ENCODE assay signal across 8 cellular contexts in genomic region chr14:95320076-95320895, GRCh38. TPM values are rescaled to one million over a fixed set of nuclear protein-coding genes. Genes with fewer than 3 reads are reported as not detected.
DNase-seq lines count a peak whose midpoint lies in the region; ATAC-seq and TF ChIP-seq lines count a peak whose summit lies in the region.

No MANE protein-coding gene starts in this region.

- H3K9me3 Mint-ChIP-seq in MCF 10A (ENCODE audit: unreplicated experiment) = no peaks in the 10 kb centered on the region

- peak; percentile 15 for ATAC-seq in HG02588 (IDR thresholded peaks at IDR 0.05; ENCODE audit: unreplicated experiment)

- no peaks in the 10 kb centered on the region for H3K9me3 ChIP-seq in mesodermal cell (ENCODE audit: control insufficient read depth, low read length)

- no peaks in the 10 kb centered on the region for H3K36me3 ChIP-seq in mesodermal cell (ENCODE audit: control insufficient read depth, insufficient read depth, low read length)

- H3K4me3 ChIP-seq in mesodermal cell (ENCODE audit: extremely low read depth, insufficient read depth, low read length, poor library complexity, severe bottlenecking) = peak overlapping the region; percentile 35

- no peaks in the 10 kb centered on the region for H3K27me3 Mint-ChIP-seq in MCF 10A (ENCODE audit: insufficient read depth, unreplicated experiment)

- H3K27ac ChIP-seq in C4-2B = peak overlapping the region; percentile 35
- no peak overlapping the region for H3K27ac ChIP-seq in mesodermal cell (ENCODE audit: low read depth, low read length, severe bottlenecking)

- no TSS peak for BruUV-seq in MCF 10A (replicated peaks; lab: Mats Ljungman, UMichigan)

- H3K27ac Mint-ChIP-seq in MCF 10A (ENCODE audit: low read depth, unreplicated experiment) = peak overlapping the region; percentile 35

- POLR2A ChIA-PET in MCF 10A (lab: Yijun Ruan, JAX) = interaction anchor here (0.5 to 2.3 kb wide), 11 partner anchors 9 to 772 kb away, joined by 3 to 11 read pairs (median 4); partner anchors contain the start of gene DICER1

- TF ChIP-seq CTCF in C4-2B (conservative IDR thresholded peaks at IDR 0.05) = no peak
- no peak for TF ChIP-seq CTCF in MCF 10A (IDR thresholded peaks at IDR 0.05; ENCODE audit: unreplicated experiment)

- intact Hi-C loops in MCF 10A (cut with micrococcal nuclease) = loop anchor here (5.0 kb wide), 1 partner anchor 163 kb away; the partner anchor contains the start of gene DICER1

- H3K4me3 Mint-ChIP-seq in MCF 10A (ENCODE audit: unreplicated experiment) = peak overlapping the region; percentile 84

- DNase-seq in MCF 10A (ENCODE audit: unreplicated experiment) = no peak
- no peak for DNase-seq in NCI-H2081 treated with DMSO at 0.1 percent for 48 hours (lab: John Stamatoyannopoulos, UW)
- no peak for DNase-seq in NCI-H187 (lab: John Stamatoyannopoulos, UW)
- no peak for DNase-seq in NOMO-1 treated with dmso at 0.1 percent for 144 hours (lab: John Stamatoyannopoulos, UW; ENCODE audit: unreplicated experiment)
- DNase-seq in HK-2 (ENCODE audit: unreplicated experiment) = no peak

- WGBS in mesodermal cell (ENCODE audit: insufficient coverage in 2 of 2), 2 experiments = 30 to 35% methylated on average over 17 to 23 of the region's 32 CpGs

- peaks cover 3% of the 10 kb centered on the region for H3K4me1 ChIP-seq in mesodermal cell (ENCODE audit: control insufficient read depth, insufficient read depth, low read length, poor library complexity, severe bottlenecking)

- CTCF ChIA-PET in MCF 10A (lab: Yijun Ruan, JAX) = interaction anchor here (0.5 to 1.3 kb wide), 5 partner anchors 17 to 1061 kb away, joined by 3 to 5 read pairs (median 4); no protein-coding TSS in a partner anchor

- peaks cover 57% of the 10 kb centered on the region for H3K4me1 Mint-ChIP-seq in MCF 10A (ENCODE audit: insufficient read depth, unreplicated experiment)

- H3K36me3 Mint-ChIP-seq in MCF 10A (ENCODE audit: insufficient read depth, unreplicated experiment) = peaks cover 6% of the 10 kb centered on the region

RNA-seq across cellular contexts. Expression of gene CLMN, which starts 0.6 kb away (rescaled TPM):
- 15.7 and 17.9 TPM in 2 replicates for total RNA-seq in MCF 10A (2022)
- 6.4 TPM for polyA plus RNA-seq in mesodermal cell (2013, experiment 1 of 2)
- polyA plus RNA-seq in mesodermal cell (2013, experiment 2 of 2) = 5.1 TPM
